20 cellular contexts compared by ENCODE assay signal in genomic region chr5:175347027-175347426, GRCh38.
DNase-seq lines count a peak whose midpoint lies in the region; ATAC-seq and TF ChIP-seq lines count a peak whose summit lies in the region.
"Had no signal": no experiment of that assay in that cellular context is flagged by ENCODE, and none has a peak within 500 bp of the region (broad histone marks: within the 10 kb centered on the region; RNA-seq: fewer than 3 reads in every experiment).

No MANE protein-coding gene starts in this region.

- no peaks in the 10 kb centered on the region for H3K9me3 ChIP-seq in RWPE2 (ENCODE audit: severe bottlenecking)
- H3K9me3 ChIP-seq: BLaER1, gastroesophageal sphincter, thyroid gland had no signal

- H3K4me3 Mint-ChIP-seq in activated T-helper 17 cell treated with anti-CD3 and anti-CD28 coated beads, Interleukin-2, amount 50 U/mL, for 72 hours, result no peak overlapping the region
- H3K4me3 Mint-ChIP-seq: activated CD4-positive, alpha-beta memory T cell treated with anti-CD3 and anti-CD28 coated beads for 36 hours; activated naive CD8-positive, alpha-beta T cell treated with anti-CD3 and anti-CD28 coated beads, Interleukin-2, amount 10 ng/mL, durations not matched to agents 7 days and 5 days had no signal

- H3K9me3 Mint-ChIP-seq in activated T-helper 17 cell treated with anti-CD3 and anti-CD28 coated beads, Interleukin-2, amount 50 U/mL, for 72 hours, result no peaks in the 10 kb centered on the region
- H3K9me3 Mint-ChIP-seq: activated CD4-positive, alpha-beta memory T cell treated with anti-CD3 and anti-CD28 coated beads for 36 hours; activated naive CD8-positive, alpha-beta T cell treated with anti-CD3 and anti-CD28 coated beads, Interleukin-2, amount 10 ng/mL, durations not matched to agents 7 days and 5 days had no signal

- peaks cover 28% of the 10 kb centered on the region for H3K4me1 ChIP-seq in RWPE2 (ENCODE audit: insufficient read depth, poor library complexity, severe bottlenecking)
- H3K4me1 ChIP-seq: BLaER1, gastroesophageal sphincter, parathyroid adenoma, thyroid gland had no signal

- peak; percentile 75 for ATAC-seq in RWPE2 (ENCODE audit: low read depth)
- no peak for ATAC-seq in GM21737 (IDR thresholded peaks at IDR 0.05; ENCODE audit: unreplicated experiment)
- no peak for ATAC-seq in activated T-helper 17 cell treated with anti-CD3 and anti-CD28 coated beads, Interleukin-2, amount 50 U/mL, for 72 hours (replicated peaks)
- ATAC-seq: gastroesophageal sphincter had no signal

- H3K27ac Mint-ChIP-seq in activated T-helper 17 cell treated with anti-CD3 and anti-CD28 coated beads, Interleukin-2, amount 50 U/mL, for 72 hours, result no peak overlapping the region
- H3K27ac Mint-ChIP-seq: activated CD4-positive, alpha-beta memory T cell treated with anti-CD3 and anti-CD28 coated beads for 36 hours; activated naive CD8-positive, alpha-beta T cell treated with anti-CD3 and anti-CD28 coated beads, Interleukin-2, amount 10 ng/mL, durations not matched to agents 7 days and 5 days had no signal

- no peaks in the 10 kb centered on the region for H3K36me3 Mint-ChIP-seq in activated T-helper 17 cell treated with anti-CD3 and anti-CD28 coated beads, Interleukin-2, amount 50 U/mL, for 72 hours (ENCODE audit: low read depth)
- H3K36me3 Mint-ChIP-seq: activated CD4-positive, alpha-beta memory T cell treated with anti-CD3 and anti-CD28 coated beads for 36 hours; activated naive CD8-positive, alpha-beta T cell treated with anti-CD3 and anti-CD28 coated beads, Interleukin-2, amount 10 ng/mL, durations not matched to agents 7 days and 5 days had no signal

- in situ Hi-C loops in Caki2 (cut with HindIII; ENCODE audit: low pct_unique_long_range_greater_than_20kb, low sequenced_read_pairs), result no loop called here

- no peak for TF ChIP-seq CTCF in RWPE2 (IDR thresholded peaks at IDR 0.05; ENCODE audit: poor library complexity, severe bottlenecking)
- no peak for TF ChIP-seq CTCF in fibroblast of villous mesenchyme (IDR thresholded peaks at IDR 0.05; ENCODE audit: insufficient read depth, low read depth, low read length)

- H3K36me3 ChIP-seq in H7 (replicated peaks; ENCODE audit: control insufficient read depth, insufficient read depth, low read length) (no peaks in the 10 kb centered on the region), RWPE2 (ENCODE audit: low read depth) (no peaks in the 10 kb centered on the region)
- H3K36me3 ChIP-seq: BLaER1, gastroesophageal sphincter, thyroid gland had no signal

- H3K4me3 ChIP-seq in H7 (ENCODE audit: insufficient read depth, low read depth, low read length) (no peak overlapping the region), RWPE2 (ENCODE audit: severe bottlenecking) (no peak overlapping the region), fibroblast of villous mesenchyme (ENCODE audit: low read depth, low read length) (no peak overlapping the region)
- H3K4me3 ChIP-seq: BLaER1, gastroesophageal sphincter, thyroid gland had no signal

- peak; percentile 83 for DNase-seq in Caki2 (ENCODE audit: low read depth)
- DNase-seq in H7, result peak; percentile 26
- no peak for DNase-seq in RWPE2 (ENCODE audit: low spot score)
- DNase-seq in fibroblast of villous mesenchyme (ENCODE audit: low read depth), result peak; percentile 14
- no peak for DNase-seq in ureter (ENCODE audit: low spot score)
- DNase-seq in activated gamma-delta T cell treated with Interleukin-2 at 50 U/mL for 16 hours, result no peak
- DNase-seq: activated CD4-positive, alpha-beta memory T cell treated with anti-CD3 and anti-CD28 coated beads for 36 hours; activated naive CD8-positive, alpha-beta T cell treated with anti-CD3 and anti-CD28 coated beads, Interleukin-2, amount 10 ng/mL, durations not matched to agents 7 days and 5 days; activated T-cell treated with anti-CD3 and anti-CD28 coated beads, Interleukin-2, amount 50 U/mL, for 48 hours; caudate nucleus; effector memory CD4-positive, alpha-beta T cell; Kasumi-1; NCI-H1694 treated with DMSO at 0.1 percent for 48 hours; OCI-M1; thyroid gland had no signal

- H3K27ac ChIP-seq in RWPE2 (ENCODE audit: poor library complexity, severe bottlenecking), result no peak overlapping the region
- H3K27ac ChIP-seq: BLaER1, gastroesophageal sphincter, parathyroid adenoma, thyroid gland had no signal

- H3K27me3 ChIP-seq in H7 (ENCODE audit: control insufficient read depth, insufficient read depth, low read length), result 0 out of 2 replicates have a peak, but pooled peaks cover 1% of the 10 kb centered on the region
- H3K27me3 ChIP-seq in RWPE2 (ENCODE audit: insufficient read depth, poor library complexity, severe bottlenecking), result no peaks in the 10 kb centered on the region
- H3K27me3 ChIP-seq: BLaER1, thyroid gland had no signal

- H3K4me1 Mint-ChIP-seq in activated T-helper 17 cell treated with anti-CD3 and anti-CD28 coated beads, Interleukin-2, amount 50 U/mL, for 72 hours, result no peaks in the 10 kb centered on the region
- H3K4me1 Mint-ChIP-seq: activated naive CD8-positive, alpha-beta T cell treated with anti-CD3 and anti-CD28 coated beads, Interleukin-2, amount 10 ng/mL, durations not matched to agents 7 days and 5 days had no signal

- peaks cover 34% of the 10 kb centered on the region for H3K27me3 Mint-ChIP-seq in activated T-helper 17 cell treated with anti-CD3 and anti-CD28 coated beads, Interleukin-2, amount 50 U/mL, for 72 hours

Comparison
In these comparisons a context has a peak if more than half of its experiments do, and no peak if none do; other contexts are left out.
1. DNase-seq: peak in Caki2 (single experiment), H7 (single experiment) and fibroblast of villous mesenchyme (single experiment); none in RWPE2 (single experiment), ureter (single experiment) and activated gamma-delta T cell treated with Interleukin-2 at 50 U/mL for 16 hours (single experiment).